ENCODE assay signal across 8 cellular contexts in the genomic region with DNA sequence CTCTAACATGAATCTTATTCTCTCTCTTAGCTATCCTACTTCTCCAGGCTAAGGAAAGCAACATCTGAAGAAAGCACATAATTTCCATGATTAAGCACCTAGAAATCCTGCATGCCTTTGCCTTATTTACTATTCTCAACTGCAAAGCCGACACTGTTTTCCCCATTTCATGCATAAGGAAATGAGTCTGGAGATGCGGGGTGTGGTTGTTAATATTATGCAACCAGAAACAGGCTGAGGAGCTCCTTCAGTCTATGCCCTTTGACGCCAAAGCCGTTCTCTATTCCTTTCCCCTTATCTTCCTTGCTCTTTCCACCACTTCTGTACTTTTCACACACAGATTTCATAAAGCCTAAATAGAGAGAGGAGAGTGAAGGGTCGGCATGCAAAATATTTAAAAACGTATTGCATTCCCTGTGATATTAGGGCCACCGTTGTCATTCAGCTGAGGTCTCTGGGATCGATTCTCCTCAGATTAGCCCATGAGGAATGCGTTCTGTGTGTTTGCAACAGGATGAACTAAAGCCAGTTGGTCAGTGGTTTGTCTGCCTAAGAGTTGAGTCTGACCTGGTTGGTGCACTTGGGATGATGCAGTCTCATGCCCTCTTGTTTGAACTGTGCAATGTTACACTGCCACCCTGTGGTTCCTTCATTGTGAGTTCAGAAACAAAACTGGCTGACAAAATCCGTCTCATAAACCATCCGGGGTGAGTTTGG. TPM values are rescaled to one million over a fixed set of nuclear protein-coding genes. Genes with fewer than 3 reads are reported as not detected.
DNase-seq lines count a peak whose midpoint lies in the region; ATAC-seq lines count a peak whose summit lies in the region.

No MANE protein-coding gene starts in this region.

- peaks cover 6% of the 10 kb centered on the region for H3K4me1 Mint-ChIP-seq in activated CD4-positive, alpha-beta T cell treated with anti-CD3 and anti-CD28 coated beads, Interleukin-2, amount 10 ng/mL, durations not matched to agents 7 days and 5 days

- no peak overlapping the region for H3K4me3 Mint-ChIP-seq in activated CD4-positive, alpha-beta T cell treated with anti-CD3 and anti-CD28 coated beads, Interleukin-2, amount 10 ng/mL, durations not matched to agents 7 days and 5 days

- POLR2A ChIA-PET in activated CD4-positive, alpha-beta T cell treated with anti-CD3 and anti-CD28 coated beads, Interleukin-2, amount 10 ng/mL, durations not matched to agents 7 days and 5 days (lab: Charles Lee): no interaction called here

- no peaks in the 10 kb centered on the region for H3K27me3 Mint-ChIP-seq in activated CD4-positive, alpha-beta T cell treated with anti-CD3 and anti-CD28 coated beads, Interleukin-2, amount 10 ng/mL, durations not matched to agents 7 days and 5 days

- no peaks in the 10 kb centered on the region for H3K36me3 Mint-ChIP-seq in activated CD4-positive, alpha-beta T cell treated with anti-CD3 and anti-CD28 coated beads, Interleukin-2, amount 10 ng/mL, durations not matched to agents 7 days and 5 days (ENCODE audit: low read depth)

- CTCF ChIA-PET in activated CD4-positive, alpha-beta T cell treated with anti-CD3 and anti-CD28 coated beads, Interleukin-2, amount 10 ng/mL, durations not matched to agents 7 days and 5 days (lab: Charles Lee): interaction anchor here (0.8 to 1.7 kb wide), 4 partner anchors 17 to 838 kb away, joined by 3 to 4 read pairs (median 4); no protein-coding TSS in a partner anchor

- ATAC-seq in GM19023 (IDR thresholded peaks at IDR 0.05; ENCODE audit: unreplicated experiment) (peak; percentile 90), HG03432 (IDR thresholded peaks at IDR 0.05; ENCODE audit: unreplicated experiment) (peak; percentile 90)

- DNase-seq in AG20443 (ENCODE audit: low spot score): peak; percentile 87
- DNase-seq in NCI-H524 treated with DMSO at 0.1 percent for 48 hours (lab: John Stamatoyannopoulos, UW): peak; percentile 33
- DNase-seq in activated CD4-positive, alpha-beta T cell treated with anti-CD3 and anti-CD28 coated beads, Interleukin-2, amount 10 ng/mL, durations not matched to agents 7 days and 5 days: peak; percentile 72
- DNase-seq in dermis microvascular lymphatic vessel endothelial cell (ENCODE audit: low read depth in 2 of 2): peak; percentile 76 to 80
- DNase-seq in lung microvascular endothelial cell (ENCODE audit: low read depth in 2 of 2): peak; percentile 86 to 87
- peak; percentile 7 for DNase-seq in stimulated activated CD8-positive, alpha-beta memory T cell treated with anti-CD3 and anti-CD28 coated beads, Interleukin-15, amount 100 ng/mL, for 24 hours (ENCODE audit: low read depth)

- no peaks in the 10 kb centered on the region for H3K9me3 Mint-ChIP-seq in activated CD4-positive, alpha-beta T cell treated with anti-CD3 and anti-CD28 coated beads, Interleukin-2, amount 10 ng/mL, durations not matched to agents 7 days and 5 days

- H3K27ac Mint-ChIP-seq in activated CD4-positive, alpha-beta T cell treated with anti-CD3 and anti-CD28 coated beads, Interleukin-2, amount 10 ng/mL, durations not matched to agents 7 days and 5 days: no peak overlapping the region

RNA-seq across cellular contexts. Expression of a gene that starts 53.1 kb away (rescaled TPM):
- not detected for total RNA-seq in activated CD4-positive, alpha-beta T cell treated with anti-CD3 and anti-CD28 coated beads, Interleukin-2, amount 10 ng/mL, durations not matched to agents 7 days and 5 days
- total RNA-seq in dermis microvascular lymphatic vessel endothelial cell: not detected in 2 replicates
- not detected in 2 replicates for total RNA-seq in lung microvascular endothelial cell

Comparison
In these comparisons a context has a peak if more than half of its experiments do, and no peak if none do; other contexts are left out.
1. Peak in every context shown above with its lines: DNase-seq and ATAC-seq.
2. DNase-seq: peak in every context shown above with its lines; median percentile 87 in AG20443; 86 in lung microvascular endothelial cell; 78 in dermis microvascular lymphatic vessel endothelial cell; 72 in activated CD4-positive, alpha-beta T cell treated with anti-CD3 and anti-CD28 coated beads, Interleukin-2, amount 10 ng/mL, durations not matched to agents 7 days and 5 days; 33 in NCI-H524 treated with DMSO at 0.1 percent for 48 hours; 7 in stimulated activated CD8-positive, alpha-beta memory T cell treated with anti-CD3 and anti-CD28 coated beads, Interleukin-15, amount 100 ng/mL, for 24 hours.